Comparison of ENCODE assay signal across 10 cellular contexts in genomic region chr10:29472268-29473086, GRCh38.
DNase-seq lines count a peak whose midpoint lies in the region; ATAC-seq and TF ChIP-seq lines count a peak whose summit lies in the region.
"Had no signal": no experiment of that assay in that cellular context is flagged by ENCODE, and none has a peak within 500 bp of the region (broad histone marks: within the 10 kb centered on the region; RNA-seq: fewer than 3 reads in every experiment).

No MANE protein-coding gene starts in this region.

- TF ChIP-seq CTCF in gastroesophageal sphincter (IDR thresholded peaks at IDR 0.05) (no peak), nephron (IDR thresholded peaks at IDR 0.05; ENCODE audit: unreplicated experiment in 3 of 3) (no peak), vagina (IDR thresholded peaks at IDR 0.05) (no peak)

- H3K4me1 ChIP-seq in gastroesophageal sphincter (peaks cover 0 to 87% (median 9%) of the 10 kb centered on the region in 3 donors), vagina (peaks cover 35% of the 10 kb centered on the region)

- H3K36me3 ChIP-seq in gastroesophageal sphincter, result peaks cover 0 to 100% of the 10 kb centered on the region in 2 donors
- H3K36me3 ChIP-seq in vagina, result peaks cover 0 to 48% of the 10 kb centered on the region in 2 donors

- TF ChIP-seq POLR2A in gastroesophageal sphincter (IDR thresholded peaks at IDR 0.05), result no peak
- TF ChIP-seq POLR2A in vagina (IDR thresholded peaks at IDR 0.05), result no peak

- no peaks in the 10 kb centered on the region for H3K9me3 ChIP-seq in gastroesophageal sphincter
- no peaks in the 10 kb centered on the region for H3K9me3 ChIP-seq in vagina

- intact Hi-C loops in vagina (cut with DNase I), result no loop called here

- 8 to 45% methylated on average over 1 to 5 of the region's 5 CpGs for WGBS in gastroesophageal sphincter (ENCODE audit: low coverage in 1 of 2), 2 donors

- TF ChIP-seq EP300 in gastroesophageal sphincter (IDR thresholded peaks at IDR 0.05), result no peak

- H3K36me3 Mint-ChIP-seq in stimulated activated naive CD8-positive, alpha-beta T cell treated with anti-CD3 and anti-CD28 coated beads, Interleukin-15, Interleukin-2, amounts not matched to agents 100 ng/mL and 50 ng/mL, for 24 hours (ENCODE audit: low read depth), result peaks cover 35% of the 10 kb centered on the region
- peaks cover 70% of the 10 kb centered on the region for H3K36me3 Mint-ChIP-seq in nephron (ENCODE audit: low read depth)

- H3K27me3 ChIP-seq in gastroesophageal sphincter (no peaks in the 10 kb centered on the region), vagina (no peaks in the 10 kb centered on the region)

- peaks cover 18% of the 10 kb centered on the region for H3K4me1 Mint-ChIP-seq in stimulated activated naive CD8-positive, alpha-beta T cell treated with anti-CD3 and anti-CD28 coated beads, Interleukin-15, Interleukin-2, amounts not matched to agents 100 ng/mL and 50 ng/mL, for 24 hours (ENCODE audit: low read depth)
- H3K4me1 Mint-ChIP-seq in nephron, result peaks cover 23% of the 10 kb centered on the region

- H3K27me3 Mint-ChIP-seq in stimulated activated naive CD8-positive, alpha-beta T cell treated with anti-CD3 and anti-CD28 coated beads, Interleukin-15, Interleukin-2, amounts not matched to agents 100 ng/mL and 50 ng/mL, for 24 hours, result no peaks in the 10 kb centered on the region
- no peaks in the 10 kb centered on the region for H3K27me3 Mint-ChIP-seq in nephron (ENCODE audit: low read depth)

- H3K27ac ChIP-seq in gastroesophageal sphincter, result peak overlapping the region; percentile 24 to 73 (median 57)
- peak overlapping the region; percentile 53 for H3K27ac ChIP-seq in vagina

- no peaks in the 10 kb centered on the region for H3K9me3 Mint-ChIP-seq in stimulated activated naive CD8-positive, alpha-beta T cell treated with anti-CD3 and anti-CD28 coated beads, Interleukin-15, Interleukin-2, amounts not matched to agents 100 ng/mL and 50 ng/mL, for 24 hours
- H3K9me3 Mint-ChIP-seq in nephron, result no peaks in the 10 kb centered on the region

- no peak for ATAC-seq in stimulated activated naive CD8-positive, alpha-beta T cell treated with anti-CD3 and anti-CD28 coated beads, Interleukin-15, Interleukin-2, amounts not matched to agents 100 U/mL and 50 U/mL, for 24 hours
- no peak for ATAC-seq in gastroesophageal sphincter
- ATAC-seq in GM19351 (IDR thresholded peaks at IDR 0.05; ENCODE audit: unreplicated experiment), result no peak

- H3K4me3 ChIP-seq in gastroesophageal sphincter (no peak overlapping the region), vagina (no peak overlapping the region)

- H3K4me3 Mint-ChIP-seq in stimulated activated naive CD8-positive, alpha-beta T cell treated with anti-CD3 and anti-CD28 coated beads, Interleukin-15, Interleukin-2, amounts not matched to agents 100 ng/mL and 50 ng/mL, for 24 hours, result no peak overlapping the region
- no peak overlapping the region for H3K4me3 Mint-ChIP-seq in nephron

- peak overlapping the region; percentile 12 for H3K27ac Mint-ChIP-seq in stimulated activated naive CD8-positive, alpha-beta T cell treated with anti-CD3 and anti-CD28 coated beads, Interleukin-15, Interleukin-2, amounts not matched to agents 100 ng/mL and 50 ng/mL, for 24 hours
- H3K27ac Mint-ChIP-seq in nephron, result peak overlapping the region; percentile 48 to 65 (median 57)

- DNase-seq in stimulated activated naive CD8-positive, alpha-beta T cell treated with anti-CD3 and anti-CD28 coated beads, Interleukin-15, Interleukin-2, amounts not matched to agents 100 U/mL and 50 U/mL, for 24 hours, result no peak
- DNase-seq in vagina (ENCODE audit: extremely low spot score in 2 of 2) (no peak), NCI-H128 (lab: John Stamatoyannopoulos, UW; ENCODE audit: unreplicated experiment) (no peak)
- DNase-seq in effector CD4-positive, alpha-beta T cell, result no peak
- DNase-seq: activated T-cell treated with anti-CD3 and anti-CD28 coated beads, Interleukin-2, amount 50 U/mL, for 48 hours; stimulated activated CD4-positive, alpha-beta T cell treated with anti-CD3 and anti-CD28 coated beads, Interleukin-15, amount 100 ng/mL, for 24 hours had no signal
